Comparison of ENCODE assay signal across 26 cellular contexts in genomic region chrX:32851556-32851955, GRCh38.
"Had no signal": no experiment of that assay in that cellular context is flagged by ENCODE, and none has a peak within 500 bp of the region (broad histone marks: within the 10 kb centered on the region; RNA-seq: fewer than 3 reads in every experiment).

No MANE protein-coding gene starts in this region.

- FAIRE-seq: pancreas, urothelium cell line had no signal

- H3K9me3 ChIP-seq: neutrophil, pancreas, prostate gland, right lobe of liver, stomach, thoracic aorta, thyroid gland, tibial nerve, upper lobe of left lung, vagina had no signal

- H3K36me3 ChIP-seq: neutrophil, pancreas, prostate gland, right lobe of liver, stomach, thoracic aorta, thyroid gland, tibial nerve, upper lobe of left lung, vagina had no signal

- H3K4me3 ChIP-seq: pancreas, prostate gland, right lobe of liver, skin epidermis, stomach, thoracic aorta, thyroid gland, tibial nerve, upper lobe of left lung, vagina had no signal

- H3K27ac ChIP-seq: neutrophil, pancreas, prostate gland, right lobe of liver, skin epidermis, stomach, thoracic aorta, thyroid gland, tibial nerve, upper lobe of left lung, vagina had no signal

- H3K27me3 ChIP-seq: neutrophil, pancreas, right lobe of liver, stomach, thyroid gland, tibial nerve, upper lobe of left lung, vagina had no signal

- H3K4me1 ChIP-seq: pancreas, prostate gland, right lobe of liver, stomach, thyroid gland, tibial nerve, upper lobe of left lung, vagina had no signal

- ATAC-seq: naive thymus-derived CD8-positive, alpha-beta T cell; natural killer cell treated with Interleukin-12 subunit alpha and Interleukin-12 subunit beta and Interleukin-15 and Interleukin-18, amount 100 ng/mL, for 72 hours; pancreas; right cardiac atrium; right lobe of liver; stimulated activated effector memory CD8-positive, alpha-beta T cell treated with anti-CD3 and anti-CD28 coated beads, Interleukin-12 subunit alpha, Interleukin-12 subunit beta, amount 100 ng/mL, for 72 hours; stimulated activated naive B cell treated with anti-CD40 and anti-IgM and Interleukin-4, amounts not matched to agents 10 μg/mL and 1 μg/mL and 100 μg/mL, for 72 hours had no signal

- DNase-seq: naive B cell; naive thymus-derived CD8-positive, alpha-beta T cell; nephron progenitor cell; nucleus accumbens; pancreas; right cardiac atrium; right lobe of liver; stimulated activated CD4-positive, alpha-beta T cell treated with anti-CD3 and anti-CD28 coated beads, Interleukin-15, amount 100 ng/mL, for 24 hours; stimulated activated CD4-positive, alpha-beta T cell treated with anti-CD3 and anti-CD28 coated beads, Interleukin-2, amount 100 ng/mL, for 24 hours; stimulated activated CD4-positive, alpha-beta T cell treated with anti-CD3 and anti-CD28 coated beads, Interleukin-2, amount 100 ng/mL, for 48 hours; stimulated activated CD4-positive, alpha-beta T cell treated with anti-CD3 and anti-CD28 coated beads, Interleukin-4, amount 100 ng/mL, for 24 hours; stimulated activated naive B cell treated with anti-CD40 and anti-IgM and Interleukin-4, amounts not matched to agents 10 μg/mL and 1 μg/mL and 100 μg/mL, for 72 hours; stimulated activated naive CD4-positive, alpha-beta T cell treated with Interleukin-2 at 50 U/mL for 16 hours; stomach; thyroid gland; trophoblast cell; upper lobe of left lung had no signal
